In genomic region chr7:106112118-106112971, GRCh38 we compare ENCODE assay signal across 8 cellular contexts. TPM values are rescaled to one million over a fixed set of nuclear protein-coding genes. Genes with fewer than 3 reads are reported as not detected.
A peak's percentile ranks its signal among the peaks of the same experiment; 100 is the strongest.
DNase-seq lines count a peak whose midpoint lies in the region; ATAC-seq, FAIRE-seq and TF ChIP-seq lines count a peak whose summit lies in the region.

Gene SYPL1 (minus strand): TSS chr7:106112312. CDS start chr7:106112208, 104 bp downstream.

- H2AFZ ChIP-seq in KMS-11 (ENCODE audit: low read depth) = peak within 1 kb of the TSS; percentile 98

- TF ChIP-seq CTCF in KMS-11 (conservative IDR thresholded peaks at IDR 0.05; ENCODE audit: low read depth, low read length) = no peak

- peak within 1 kb of the TSS; percentile 84 to 94 (median 90) for H3K4me3 Mint-ChIP-seq in naive thymus-derived CD8-positive, alpha-beta T cell

- H3K27ac Mint-ChIP-seq in naive thymus-derived CD8-positive, alpha-beta T cell = peak within 1 kb of the TSS; percentile 94 to 99 (median 98)

- POLR2A ChIA-PET in naive thymus-derived CD8-positive, alpha-beta T cell (lab: Charles Lee) = interaction anchor here (0.5 to 8.5 kb wide), 29 partner anchors 9 to 1563 kb away, joined by 3 to 149 read pairs (median 5); partner anchors contain the start of genes HBP1, KMT2E, NAMPT and RINT1

- peak within 1 kb of the TSS; percentile 95 for H3K4me2 ChIP-seq in KMS-11

- peaks cover 33% of the 10 kb centered on the region for H3K79me2 ChIP-seq in KMS-11 (ENCODE audit: insufficient read depth, low read depth)

- peaks cover 43 to 80% (median 73%) of the 10 kb centered on the region in 4 donors for H3K4me1 Mint-ChIP-seq in naive thymus-derived CD8-positive, alpha-beta T cell

- peak; percentile 82 for ATAC-seq in GM21723 (IDR thresholded peaks at IDR 0.05; ENCODE audit: unreplicated experiment)
- peak; percentile 87 for ATAC-seq in naive thymus-derived CD8-positive, alpha-beta T cell

- H3K36me3 ChIP-seq in KMS-11 (ENCODE audit: insufficient read depth) = no peaks in the 10 kb centered on the region

- peak within 1 kb of the TSS; percentile 91 for H3K9ac ChIP-seq in KMS-11

- no peaks in the 10 kb centered on the region for H3K9me3 Mint-ChIP-seq in naive thymus-derived CD8-positive, alpha-beta T cell

- peak within 1 kb of the TSS; percentile 45 for H3K4me3 ChIP-seq in KMS-11 (IDR thresholded peaks at IDR 0.05; ENCODE audit: insufficient read depth, low read depth, low read length)

- peaks cover 0 to 8% (median 0%) of the 10 kb centered on the region in 3 donors for H3K36me3 Mint-ChIP-seq in naive thymus-derived CD8-positive, alpha-beta T cell

- peak within 1 kb of the TSS; percentile 88 for H3K27ac ChIP-seq in KMS-11

- 0 out of 2 replicates have a peak, but pooled peaks cover under 1% of the 10 kb centered on the region for H4K20me1 ChIP-seq in KMS-11 (ENCODE audit: insufficient read depth)

- H3K4me1 ChIP-seq in KMS-11 (ENCODE audit: low read depth, poor library complexity, severe bottlenecking) = peaks cover 34% of the 10 kb centered on the region

- no peak for FAIRE-seq in RCC 7860 (lab: Jason Lieb, UNC)

- H3K27me3 ChIP-seq in KMS-11 (ENCODE audit: insufficient read depth, low read depth) = no peaks in the 10 kb centered on the region

- DNase-seq in DMS79 (lab: John Stamatoyannopoulos, UW) (peak; percentile 75), RCC 7860 (ENCODE audit: low spot score) (peak; percentile 89), activated T-helper 1 cell treated with Interleukin-2 at 50 U/mL for 16 hours (ENCODE audit: low read depth) (peak; percentile 93), fibroblast of gingiva (ENCODE audit: low read depth) (peak; percentile 94)
- DNase-seq in naive thymus-derived CD8-positive, alpha-beta T cell = peak; percentile 87 to 97 (median 92)
- DNase-seq in stimulated activated naive CD4-positive, alpha-beta T cell (lab: John Stamatoyannopoulos, UW) = peak; percentile 91 to 93 (median 92)

- no peaks in the 10 kb centered on the region for H3K27me3 Mint-ChIP-seq in naive thymus-derived CD8-positive, alpha-beta T cell

RNA-seq across cellular contexts. Expression of gene SYPL1, which starts in this region (rescaled TPM):
- total RNA-seq in naive thymus-derived CD8-positive, alpha-beta T cell = 10 to 100 TPM; 56.8 to 58.4 TPM
- polyA plus RNA-seq in naive thymus-derived CD8-positive, alpha-beta T cell = 10 to 100 TPM; 67.5 to 78.4 (median 68.8) TPM

Comparison
In these comparisons a context has a peak if more than half of its experiments do, and no peak if none do; other contexts are left out.
1. Peak in every context shown above with its lines: DNase-seq, ATAC-seq, H3K4me3 ChIP-seq and H3K27ac ChIP-seq.